In genomic region chr1:44354840-44355581, GRCh38 we compare ENCODE assay signal across 8 cellular contexts. TPM values are rescaled to one million over a fixed set of nuclear protein-coding genes. Genes with fewer than 3 reads are reported as not detected.
DNase-seq lines count a peak whose midpoint lies in the region; FAIRE-seq and TF ChIP-seq lines count a peak whose summit lies in the region.

Gene ERI3, minus strand, starts transcription at chr1:44355257. Its CDS starts 231 bp downstream, at chr1:44355026.

- H3K36me3 Mint-ChIP-seq in activated naive CD4-positive, alpha-beta T cell treated with anti-CD3 and anti-CD28 coated beads for 36 hours (ENCODE audit: low read depth) = peaks cover 5% of the 10 kb centered on the region

- no peak within 1 kb of the TSS for H3K4ac ChIP-seq in neuronal stem cell (ENCODE audit: low read length)

- TF ChIP-seq CTCF in HFF-Myc (IDR thresholded peaks at IDR 0.05; ENCODE audit: low read depth, low read length, missing control alignments) (no peak), subcutaneous adipose tissue (IDR thresholded peaks at IDR 0.05; ENCODE audit: low read depth) (no peak)

- no peaks in the 10 kb centered on the region for H3K27me3 Mint-ChIP-seq in activated naive CD4-positive, alpha-beta T cell treated with anti-CD3 and anti-CD28 coated beads for 36 hours (ENCODE audit: low read depth)

- peak within 1 kb of the TSS; percentile 87 for H3K9ac ChIP-seq in neuronal stem cell (ENCODE audit: low read depth, low read length, poor library complexity)

- FAIRE-seq in frontal cortex (lab: Jason Lieb, UNC) = peak; percentile 81

- CTCF ChIA-PET in activated naive CD4-positive, alpha-beta T cell treated with anti-CD3 and anti-CD28 coated beads for 36 hours (lab: Charles Lee) = no interaction called here

- H3K79me1 ChIP-seq in neuronal stem cell (ENCODE audit: low read depth, low read length) = peaks cover 6% of the 10 kb centered on the region

- H4K8ac ChIP-seq in neuronal stem cell (ENCODE audit: low read depth, low read length) = no peak within 1 kb of the TSS

- H3K27me3 ChIP-seq in neuronal stem cell (ENCODE audit: control insufficient read depth in 3 of 3, insufficient read depth in 3 of 3, low read depth in 1 of 3, low read length in 3 of 3) = no peaks in the 10 kb centered on the region

- no peak within 1 kb of the TSS for H2BK15ac ChIP-seq in neuronal stem cell (ENCODE audit: low read length)

- peak within 1 kb of the TSS; percentile 42 for H3K27ac ChIP-seq in neuronal stem cell (replicated peaks; ENCODE audit: low read length)

- intact Hi-C loops in activated naive CD4-positive, alpha-beta T cell treated with anti-CD3 and anti-CD28 coated beads for 36 hours (cut with micrococcal nuclease) = loop anchor here (1.0 kb wide), 2 partner anchors 325 to 381 kb away; partner anchors contain the start of gene ATP6V0B

- H3K4me1 Mint-ChIP-seq in activated naive CD4-positive, alpha-beta T cell treated with anti-CD3 and anti-CD28 coated beads for 36 hours (ENCODE audit: low read depth) = peaks cover 33% of the 10 kb centered on the region

- peak within 1 kb of the TSS; percentile 94 for H3K23ac ChIP-seq in neuronal stem cell (ENCODE audit: low read depth, low read length, poor library complexity)

- no peak within 1 kb of the TSS for H2AK5ac ChIP-seq in neuronal stem cell (ENCODE audit: low read depth, low read length)

- H3K9me3 Mint-ChIP-seq in activated naive CD4-positive, alpha-beta T cell treated with anti-CD3 and anti-CD28 coated beads for 36 hours = no peaks in the 10 kb centered on the region

- H3K4me1 ChIP-seq in neuronal stem cell (ENCODE audit: control insufficient read depth in 2 of 2, insufficient read depth in 1 of 2, low read depth in 1 of 2, low read length in 2 of 2) = peaks cover 9 to 13% of the 10 kb centered on the region in 2 donors

- WGBS in neuronal stem cell (ENCODE audit: extremely low coverage in 2 of 2, insufficient read length in 2 of 2, insufficient replicate concordance in 1 of 2), 2 donors = no CpG with 5 or more reads among the region's 65 CpGs

- peak within 1 kb of the TSS; percentile 90 for H3K4me3 ChIP-seq in HFF-Myc (replicated peaks; ENCODE audit: low read depth, low read length)
- H3K4me3 ChIP-seq in neuronal stem cell (ENCODE audit: low read length in 2 of 2) = peak within 1 kb of the TSS; percentile 84 to 98

- H2AFZ ChIP-seq in neuronal stem cell (ENCODE audit: low read length) = peak within 1 kb of the TSS; percentile 92

- H3K18ac ChIP-seq in neuronal stem cell (ENCODE audit: low read length) = peak within 1 kb of the TSS; percentile 61

- DNase-seq in GM03348 (ENCODE audit: low spot score) (peak; percentile 100), HFF-Myc (ENCODE audit: extremely low read depth, low read depth) (peak; percentile 84), NAMALWA (ENCODE audit: low spot score) (peak; percentile 98), SK-N-DZ (ENCODE audit: low spot score) (peak; percentile 96), frontal cortex (ENCODE audit: low spot score in 2 of 2) (peak; percentile 98 to 99), neuronal stem cell (ENCODE audit: low spot score) (peak; percentile 96)
- peak; percentile 98 for DNase-seq in activated naive CD4-positive, alpha-beta T cell treated with anti-CD3 and anti-CD28 coated beads for 36 hours

- no peak within 1 kb of the TSS for H4K91ac ChIP-seq in neuronal stem cell (ENCODE audit: low read depth, low read length, poor library complexity)

- H2BK120ac ChIP-seq in neuronal stem cell (ENCODE audit: low read depth, low read length) = no peak within 1 kb of the TSS

- H3K4me2 ChIP-seq in neuronal stem cell (ENCODE audit: insufficient read depth, low read length, poor library complexity, severe bottlenecking) = peak within 1 kb of the TSS; percentile 79

- H3K36me3 ChIP-seq in neuronal stem cell (replicated peaks in 1 of 2; ENCODE audit: control insufficient read depth in 2 of 2, insufficient read depth in 2 of 2, low read length in 2 of 2) = peaks cover 0 to 11% of the 10 kb centered on the region in 2 donors

- H3K27ac Mint-ChIP-seq in activated naive CD4-positive, alpha-beta T cell treated with anti-CD3 and anti-CD28 coated beads for 36 hours = peak within 1 kb of the TSS; percentile 48

- H3K9me3 ChIP-seq in neuronal stem cell (replicated peaks in 1 of 2; ENCODE audit: control insufficient read depth in 2 of 2, insufficient read depth in 1 of 2, low read depth in 1 of 2, low read length in 2 of 2) = no peaks in the 10 kb centered on the region

- no peak within 1 kb of the TSS for H2BK12ac ChIP-seq in neuronal stem cell (ENCODE audit: low read length)

- no peak within 1 kb of the TSS for H2BK5ac ChIP-seq in neuronal stem cell (ENCODE audit: low read length)

- H3K14ac ChIP-seq in neuronal stem cell (ENCODE audit: low read length) = no peak within 1 kb of the TSS

- H3K4me3 Mint-ChIP-seq in activated naive CD4-positive, alpha-beta T cell treated with anti-CD3 and anti-CD28 coated beads for 36 hours = peak within 1 kb of the TSS; percentile 82

RNA-seq across cellular contexts. Expression of gene ERI3, which starts in this region (rescaled TPM):
- 82.3 and 83.8 TPM in 2 replicates for polyA plus RNA-seq in SK-N-DZ (2014; cell fraction: cytosol; rRNA removed)
- 48.0 and 48.5 TPM in 2 replicates for polyA plus RNA-seq in SK-N-DZ (2014; cell fraction: nucleus; rRNA removed)
- total RNA-seq in activated naive CD4-positive, alpha-beta T cell treated with anti-CD3 and anti-CD28 coated beads for 36 hours = 10 to 100 TPM; 42.4 to 43.0 TPM
- total RNA-seq in frontal cortex (79.5 TPM), subcutaneous adipose tissue (10 to 100 TPM; 23.8 to 30.5 (median 28.7) TPM)
- polyA plus RNA-seq in neuronal stem cell (2013, experiment 1 of 2) = 64.6 TPM
- 61.4 TPM for polyA plus RNA-seq in neuronal stem cell (2013, experiment 2 of 2)

Comparison
In these comparisons a context has a peak if more than half of its experiments do, and no peak if none do; other contexts are left out.
1. Peak in every context shown above with its lines: DNase-seq, H3K4me3 ChIP-seq and H3K27ac ChIP-seq.